Comparison of ENCODE assay signal across 25 cellular contexts in genomic region chr17:33056392-33057146, GRCh38.
"Had no signal": no experiment of that assay in that cellular context is flagged by ENCODE, and none has a peak within 500 bp of the region (broad histone marks: within the 10 kb centered on the region; RNA-seq: fewer than 3 reads in every experiment).

No MANE protein-coding gene starts in this region.

- H3K4me1 ChIP-seq: body of pancreas, colonic mucosa, spleen, tibial nerve had no signal

- H3K9me3 ChIP-seq: body of pancreas, colonic mucosa, neutrophil, ovary, tibial nerve had no signal

- H3K27ac Mint-ChIP-seq: activated CD4-positive, alpha-beta T cell treated with anti-CD3 and anti-CD28 coated beads for 36 hours; activated CD8-positive, alpha-beta memory T cell treated with anti-CD3 and anti-CD28 coated beads, Interleukin-2, amount 10 ng/mL, durations not matched to agents 7 days and 5 days; activated CD8-positive, alpha-beta T cell treated with anti-CD3 and anti-CD28 coated beads, Interleukin-2, amount 10 ng/mL, durations not matched to agents 7 days and 5 days; activated naive CD8-positive, alpha-beta T cell; activated T-helper 2 cell treated with anti-CD3 and anti-CD28 coated beads, Interferon-gamma antibody, Interleukin-2, Interleukin-4, amounts not matched to agents 10 μg/mL and 5 μg/mL and 100 μg/mL, durations not matched to agents 14 hours and 24 hours and 36 hours; effector memory CD8-positive, alpha-beta T cell; naive B cell; nephron progenitor cell; progenitor cell of endocrine pancreas had no signal

- H3K36me3 Mint-ChIP-seq: activated CD8-positive, alpha-beta memory T cell treated with anti-CD3 and anti-CD28 coated beads, Interleukin-2, amount 10 ng/mL, durations not matched to agents 7 days and 5 days; activated naive CD8-positive, alpha-beta T cell; naive B cell had no signal

- H3K4me1 Mint-ChIP-seq: activated CD4-positive, alpha-beta T cell treated with anti-CD3 and anti-CD28 coated beads for 36 hours; activated CD8-positive, alpha-beta memory T cell treated with anti-CD3 and anti-CD28 coated beads, Interleukin-2, amount 10 ng/mL, durations not matched to agents 7 days and 5 days; naive B cell had no signal

- ATAC-seq: activated CD4-positive, alpha-beta T cell treated with anti-CD3 and anti-CD28 coated beads for 36 hours; activated CD8-positive, alpha-beta memory T cell treated with anti-CD3 and anti-CD28 coated beads, Interleukin-2, amount 10 ng/mL, durations not matched to agents 7 days and 5 days; activated CD8-positive, alpha-beta T cell treated with anti-CD3 and anti-CD28 coated beads, Interleukin-2, amount 10 ng/mL, durations not matched to agents 7 days and 5 days; body of pancreas; effector memory CD8-positive, alpha-beta T cell had no signal

- H3K4me3 ChIP-seq: body of pancreas, colonic mucosa, heart right ventricle, ovary, spleen, tibial nerve had no signal

- DNase-seq: activated CD4-positive, alpha-beta T cell treated with anti-CD3 and anti-CD28 coated beads for 36 hours; activated CD4-positive, CD25-positive, alpha-beta regulatory T cell; activated CD8-positive, alpha-beta memory T cell treated with anti-CD3 and anti-CD28 coated beads, Interleukin-2, amount 10 ng/mL, durations not matched to agents 7 days and 5 days; activated CD8-positive, alpha-beta T cell treated with anti-CD3 and anti-CD28 coated beads, Interleukin-2, amount 10 ng/mL, durations not matched to agents 7 days and 5 days; activated naive CD4-positive, alpha-beta T cell; activated T-cell treated with anti-CD3 and anti-CD28 coated beads, Interleukin-2, amount 50 U/mL, for 48 hours; anterior cingulate cortex; body of pancreas; cerebellar nuclear complex; colonic mucosa; effector memory CD8-positive, alpha-beta T cell; foreskin fibroblast; heart right ventricle; mammary epithelial cell; naive B cell; nephron progenitor cell; ovary; spleen; stimulated activated naive CD4-positive, alpha-beta T cell treated with Interleukin-2 at 50 U/mL for 16 hours; T-helper 1 cell had no signal

- H3K27ac ChIP-seq: body of pancreas, colonic mucosa, neutrophil, ovary, tibial nerve had no signal

- H3K27me3 Mint-ChIP-seq: activated naive CD8-positive, alpha-beta T cell had no signal

- H3K27me3 ChIP-seq: body of pancreas, colonic mucosa, ovary, tibial nerve had no signal

- H3K4me3 Mint-ChIP-seq: activated CD4-positive, alpha-beta T cell treated with anti-CD3 and anti-CD28 coated beads for 36 hours; activated CD8-positive, alpha-beta memory T cell treated with anti-CD3 and anti-CD28 coated beads, Interleukin-2, amount 10 ng/mL, durations not matched to agents 7 days and 5 days; activated CD8-positive, alpha-beta T cell treated with anti-CD3 and anti-CD28 coated beads, Interleukin-2, amount 10 ng/mL, durations not matched to agents 7 days and 5 days; activated naive CD8-positive, alpha-beta T cell; effector memory CD8-positive, alpha-beta T cell; naive B cell; nephron progenitor cell had no signal

- H3K36me3 ChIP-seq: colonic mucosa, heart right ventricle, neutrophil, ovary, spleen, tibial nerve had no signal

- H3K9me3 Mint-ChIP-seq: activated T-helper 2 cell treated with anti-CD3 and anti-CD28 coated beads, Interferon-gamma antibody, Interleukin-2, Interleukin-4, amounts not matched to agents 10 μg/mL and 5 μg/mL and 100 μg/mL, durations not matched to agents 14 hours and 24 hours and 36 hours; effector memory CD8-positive, alpha-beta T cell had no signal
